9 cellular contexts compared by ENCODE assay signal in the genomic region with DNA sequence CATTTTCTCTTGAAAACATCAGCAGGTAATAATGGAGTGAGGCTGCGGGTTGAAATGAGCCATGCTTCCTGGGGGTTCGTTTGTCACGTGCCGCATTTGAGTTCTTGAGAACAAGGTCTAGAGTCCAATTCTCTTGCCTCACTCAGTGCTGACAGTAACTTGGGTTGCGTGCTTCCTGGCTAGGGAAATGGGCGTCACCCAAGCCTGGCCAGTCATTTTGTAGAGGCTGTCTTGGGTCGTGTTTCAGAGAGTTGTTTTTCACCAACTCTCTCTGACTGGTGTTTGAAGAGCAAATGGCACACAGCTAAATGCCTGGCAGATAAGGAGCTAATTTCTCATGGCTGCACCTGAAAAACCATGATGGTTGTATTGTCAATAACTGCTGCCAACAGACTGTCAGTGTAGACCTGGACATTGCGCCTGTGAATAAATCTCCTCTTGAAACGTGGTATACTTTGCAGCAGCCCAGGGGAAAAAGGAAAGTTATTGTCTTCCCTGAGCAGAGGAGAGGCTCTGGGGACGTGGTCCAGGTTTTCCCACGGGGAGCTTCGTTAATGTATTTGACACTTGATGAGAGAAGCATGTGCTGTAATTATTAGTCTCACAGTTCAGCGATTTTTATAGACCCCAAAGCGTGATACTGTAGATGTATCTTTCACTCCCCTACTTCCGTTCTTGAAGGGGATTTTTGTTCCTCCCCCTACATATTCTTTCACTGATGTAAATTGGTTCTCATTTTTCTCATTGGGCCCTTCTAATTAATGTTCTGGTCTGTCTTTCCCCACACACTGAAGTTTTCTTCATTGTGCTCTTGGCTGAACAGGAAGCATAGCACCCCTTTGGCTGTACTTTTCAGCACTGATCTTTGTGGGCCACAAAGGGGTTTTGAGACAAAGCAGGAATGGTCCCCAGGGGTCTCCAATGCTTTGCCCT.
DNase-seq lines count a peak whose midpoint lies in the region; ATAC-seq, FAIRE-seq and TF ChIP-seq lines count a peak whose summit lies in the region.
"Had no signal": no experiment of that assay in that cellular context is flagged by ENCODE, and none has a peak within 500 bp of the region (broad histone marks: within the 10 kb centered on the region; RNA-seq: fewer than 3 reads in every experiment).

No MANE protein-coding gene starts in this region.

- H3K27ac ChIP-seq in HepG2 (ENCODE audit: extremely low read length, insufficient read depth, low read length) = no peak overlapping the region

- in situ Hi-C loops in HepG2 (cut with HindIII; ENCODE audit: extremely low pct_ligation_motif_present, low pct_unique_long_range_greater_than_20kb) = no loop called here

- H4K20me1 ChIP-seq in HepG2 (ENCODE audit: insufficient read depth, low read length) = no peaks in the 10 kb centered on the region

- H3K4me2 ChIP-seq in HepG2 (ENCODE audit: low read depth, low read length) = no peak overlapping the region

- POLR2A ChIA-PET in HepG2 (lab: Yijun Ruan, JAX) = no interaction called here
- POLR2A ChIA-PET in activated CD4-positive, alpha-beta T cell treated with anti-CD3 and anti-CD28 coated beads, Interleukin-2, amount 10 ng/mL, durations not matched to agents 7 days and 5 days (lab: Charles Lee) = no interaction called here

- H2AFZ ChIP-seq in HepG2 (ENCODE audit: low read length) = no peak overlapping the region

- H3K36me3 ChIP-seq in HepG2 (replicated peaks in 1 of 2; ENCODE audit: control insufficient read depth in 1 of 2, insufficient read depth in 2 of 2, low read length in 2 of 2) = no peaks in the 10 kb centered on the region

- H3K9me3 ChIP-seq in HepG2 (ENCODE audit: low read length) = no peaks in the 10 kb centered on the region

- H3K36me3 Mint-ChIP-seq in brain = no peaks in the 10 kb centered on the region
- H3K36me3 Mint-ChIP-seq in HFFc6 (ENCODE audit: low read depth) = peaks cover 12% of the 10 kb centered on the region
- H3K36me3 Mint-ChIP-seq in activated CD4-positive, alpha-beta T cell treated with anti-CD3 and anti-CD28 coated beads, Interleukin-2, amount 10 ng/mL, durations not matched to agents 7 days and 5 days (ENCODE audit: low read depth) = no peaks in the 10 kb centered on the region
- H3K36me3 Mint-ChIP-seq in activated naive CD4-positive, alpha-beta T cell treated with anti-CD3 and anti-CD28 coated beads for 36 hours (ENCODE audit: low read depth) = no peaks in the 10 kb centered on the region

- CTCF ChIA-PET in HepG2 (lab: Yijun Ruan, JAX; ENCODE audit: low intra/inter-chr PET ratio, low total read pairs) = no interaction called here
- CTCF ChIA-PET in activated CD4-positive, alpha-beta T cell treated with anti-CD3 and anti-CD28 coated beads, Interleukin-2, amount 10 ng/mL, durations not matched to agents 7 days and 5 days (lab: Charles Lee) = no interaction called here
- CTCF ChIA-PET in activated naive CD4-positive, alpha-beta T cell treated with anti-CD3 and anti-CD28 coated beads for 36 hours (lab: Charles Lee) = interaction anchor here (0.6 kb wide), 1 partner anchor 193 kb away, joined by 3 read pairs; no protein-coding TSS in a partner anchor

- peaks cover 33% of the 10 kb centered on the region for H3K4me1 Mint-ChIP-seq in brain
- peaks cover 35% of the 10 kb centered on the region for H3K4me1 Mint-ChIP-seq in HFFc6 (ENCODE audit: low read depth)
- peaks cover 8% of the 10 kb centered on the region for H3K4me1 Mint-ChIP-seq in activated CD4-positive, alpha-beta T cell treated with anti-CD3 and anti-CD28 coated beads, Interleukin-2, amount 10 ng/mL, durations not matched to agents 7 days and 5 days
- no peaks in the 10 kb centered on the region for H3K4me1 Mint-ChIP-seq in activated naive CD4-positive, alpha-beta T cell treated with anti-CD3 and anti-CD28 coated beads for 36 hours (ENCODE audit: low read depth)

- peaks cover 11% of the 10 kb centered on the region for H3K4me1 ChIP-seq in HepG2 (ENCODE audit: insufficient read depth, low read length)

- intact Hi-C loops in HepG2 (cut with micrococcal nuclease; ENCODE audit: unreplicated experiment) = no loop called here
- intact Hi-C loops in activated naive CD4-positive, alpha-beta T cell treated with anti-CD3 and anti-CD28 coated beads for 36 hours (cut with micrococcal nuclease) = no loop called here

- TF ChIP-seq EP300 in Ishikawa (IDR thresholded peaks at IDR 0.05; ENCODE audit: borderline replicate concordance) (no peak), HepG2 (IDR thresholded peaks at IDR 0.05; ENCODE audit: low read depth in 2 of 2, low read length in 2 of 2) (no peak), HepG2 (CRISPR knock-in tag; IDR thresholded peaks at IDR 0.05; ENCODE audit: borderline replicate concordance) (no peak)

- no peak for TF ChIP-seq CTCF in brain (conservative IDR thresholded peaks at IDR 0.05)
- no peak for TF ChIP-seq CTCF in HepG2 (CRISPR knock-in tag; IDR thresholded peaks at IDR 0.05)
- no peak for TF ChIP-seq CTCF in HFFc6 (IDR thresholded peaks at IDR 0.05)

- peak; percentile 76 for DNase-seq in AG20443 (ENCODE audit: low spot score)
- peak; percentile 58 for DNase-seq in HepG2 (ENCODE audit: low spot score)
- DNase-seq in NCI-H82 treated with DMSO at 0.1 percent for 48 hours (lab: John Stamatoyannopoulos, UW; ENCODE audit: unreplicated experiment) = no peak
- no peak for DNase-seq in HFFc6
- DNase-seq in activated CD4-positive, alpha-beta T cell treated with anti-CD3 and anti-CD28 coated beads, Interleukin-2, amount 10 ng/mL, durations not matched to agents 7 days and 5 days = no peak
- DNase-seq in activated naive CD4-positive, alpha-beta T cell treated with anti-CD3 and anti-CD28 coated beads for 36 hours = no peak
- DNase-seq: activated T-cell treated with anti-CD3 and anti-CD28 coated beads, Interleukin-2, amount 50 U/mL, for 72 hours had no signal

- no peak for FAIRE-seq in HepG2 (lab: Jason Lieb, UNC)

- no peak overlapping the region for H3K9ac ChIP-seq in HepG2 (ENCODE audit: insufficient read depth, low read depth, low read length)

- TF ChIP-seq POLR2A in HepG2 (IDR thresholded peaks at IDR 0.05; ENCODE audit: insufficient read depth in 1 of 2, low read depth in 2 of 2, low read length in 2 of 2) = no peak

- 35% methylated on average over 12 of the region's 15 CpGs for WGBS in HepG2 (ENCODE audit: low lambda C conversion rate)

- TF ChIP-seq RAD21 in Ishikawa (IDR thresholded peaks at IDR 0.05; ENCODE audit: low read depth) (no peak), HepG2 (CRISPR knock-in tag; IDR thresholded peaks at IDR 0.05) (no peak)

- no peaks in the 10 kb centered on the region for H3K9me3 Mint-ChIP-seq in brain
- H3K9me3 Mint-ChIP-seq in HFFc6 = no peaks in the 10 kb centered on the region
- H3K9me3 Mint-ChIP-seq in activated CD4-positive, alpha-beta T cell treated with anti-CD3 and anti-CD28 coated beads, Interleukin-2, amount 10 ng/mL, durations not matched to agents 7 days and 5 days = no peaks in the 10 kb centered on the region
- no peaks in the 10 kb centered on the region for H3K9me3 Mint-ChIP-seq in activated naive CD4-positive, alpha-beta T cell treated with anti-CD3 and anti-CD28 coated beads for 36 hours
- H3K9me3 Mint-ChIP-seq: activated T-cell treated with anti-CD3 and anti-CD28 coated beads, Interleukin-2, amount 50 U/mL, for 72 hours had no signal

- no peak overlapping the region for H3K4me3 ChIP-seq in HepG2 (replicated peaks in 1 of 3; ENCODE audit: insufficient read depth in 1 of 3, low read depth in 2 of 3, low read length in 3 of 3)

- H3K27ac Mint-ChIP-seq in brain = peak overlapping the region in 4 of 5 experiments; percentile 55 to 80 (median 71)
- no peak overlapping the region for H3K27ac Mint-ChIP-seq in HFFc6
- no peak overlapping the region for H3K27ac Mint-ChIP-seq in activated CD4-positive, alpha-beta T cell treated with anti-CD3 and anti-CD28 coated beads, Interleukin-2, amount 10 ng/mL, durations not matched to agents 7 days and 5 days
- no peak overlapping the region for H3K27ac Mint-ChIP-seq in activated naive CD4-positive, alpha-beta T cell treated with anti-CD3 and anti-CD28 coated beads for 36 hours
- H3K27ac Mint-ChIP-seq: activated T-cell treated with anti-CD3 and anti-CD28 coated beads, Interleukin-2, amount 50 U/mL, for 72 hours had no signal

- no peaks in the 10 kb centered on the region for H3K79me2 ChIP-seq in HepG2 (ENCODE audit: insufficient read depth, low read length)

- H3K4me3 Mint-ChIP-seq in brain (peak overlapping the region in 4 of 5 experiments; percentile 30 to 67 (median 32)), HFFc6 (no peak overlapping the region)
- H3K4me3 Mint-ChIP-seq in activated CD4-positive, alpha-beta T cell treated with anti-CD3 and anti-CD28 coated beads, Interleukin-2, amount 10 ng/mL, durations not matched to agents 7 days and 5 days = no peak overlapping the region
- no peak overlapping the region for H3K4me3 Mint-ChIP-seq in activated naive CD4-positive, alpha-beta T cell treated with anti-CD3 and anti-CD28 coated beads for 36 hours
- H3K4me3 Mint-ChIP-seq: activated T-cell treated with anti-CD3 and anti-CD28 coated beads, Interleukin-2, amount 50 U/mL, for 72 hours had no signal

- ATAC-seq in HepG2 = peak; percentile 84
- ATAC-seq: activated T-cell treated with anti-CD3 and anti-CD28 coated beads, Interleukin-2, amount 50 U/mL, for 72 hours had no signal

- no TSS peak for BruUV-seq in HepG2 (replicated peaks; lab: Mats Ljungman, UMichigan)

- peaks cover 0 to 3% of the 10 kb centered on the region in 2 experiments; a peak in 1 of 5 replicates for H3K27me3 ChIP-seq in HepG2 (ENCODE audit: control insufficient read depth in 1 of 2, insufficient read depth in 2 of 2, low read length in 2 of 2)

- H3K27me3 Mint-ChIP-seq in brain (no peaks in the 10 kb centered on the region), HFFc6 (ENCODE audit: insufficient read depth) (peaks cover 3% of the 10 kb centered on the region; the same call in 1 of the 2 replicates)
- H3K27me3 Mint-ChIP-seq in activated CD4-positive, alpha-beta T cell treated with anti-CD3 and anti-CD28 coated beads, Interleukin-2, amount 10 ng/mL, durations not matched to agents 7 days and 5 days = peaks cover 10% of the 10 kb centered on the region
- peaks cover 4% of the 10 kb centered on the region for H3K27me3 Mint-ChIP-seq in activated naive CD4-positive, alpha-beta T cell treated with anti-CD3 and anti-CD28 coated beads for 36 hours (ENCODE audit: low read depth)

TF ChIP-seq in Ishikawa, 13 proteins besides CTCF, POLR2A, EP300 and RAD21 (continues in another document):
- no peak for TF ChIP-seq CEBPB (IDR thresholded peaks at IDR 0.05)
- TF ChIP-seq NFIC (IDR thresholded peaks at IDR 0.05) = no peak

TF ChIP-seq in HepG2, 621 proteins besides CTCF, POLR2A, EP300 and RAD21 (continues in another document):
- TF ChIP-seq, protein P1, sequence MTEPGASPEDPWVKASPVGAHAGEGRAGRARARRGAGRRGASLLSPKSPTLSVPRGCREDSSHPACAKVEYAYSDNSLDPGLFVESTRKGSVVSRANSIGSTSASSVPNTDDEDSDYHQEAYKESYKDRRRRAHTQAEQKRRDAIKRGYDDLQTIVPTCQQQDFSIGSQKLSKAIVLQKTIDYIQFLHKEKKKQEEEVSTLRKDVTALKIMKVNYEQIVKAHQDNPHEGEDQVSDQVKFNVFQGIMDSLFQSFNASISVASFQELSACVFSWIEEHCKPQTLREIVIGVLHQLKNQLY (CRISPR knock-in tag; IDR thresholded peaks at IDR 0.05) = peak; percentile 77
- TF ChIP-seq ELF1 (CRISPR knock-in tag; IDR thresholded peaks at IDR 0.05) (0 out of 2 replicates have a peak, but pooled peaks have one; percentile 55), ZNF703 (CRISPR knock-in tag; IDR thresholded peaks at IDR 0.05; ENCODE audit: borderline replicate concordance) (no peak)

Comparison
In these comparisons a context has a peak if more than half of its experiments do, and no peak if none do; other contexts are left out.
1. DNase-seq: peak in AG20443 (single experiment) and HepG2 (single experiment); none in NCI-H82 treated with DMSO at 0.1 percent for 48 hours (single experiment), HFFc6 (single experiment), activated CD4-positive, alpha-beta T cell treated with anti-CD3 and anti-CD28 coated beads, Interleukin-2, amount 10 ng/mL, durations not matched to agents 7 days and 5 days (single experiment) and activated naive CD4-positive, alpha-beta T cell treated with anti-CD3 and anti-CD28 coated beads for 36 hours (single experiment).
2. H3K27ac Mint-ChIP-seq: peak in brain (4 of 5); none in HFFc6 (single experiment), activated CD4-positive, alpha-beta T cell treated with anti-CD3 and anti-CD28 coated beads, Interleukin-2, amount 10 ng/mL, durations not matched to agents 7 days and 5 days (single experiment) and activated naive CD4-positive, alpha-beta T cell treated with anti-CD3 and anti-CD28 coated beads for 36 hours (single experiment).
3. H3K4me3 Mint-ChIP-seq: peak in brain (4 of 5); none in HFFc6 (single experiment), activated CD4-positive, alpha-beta T cell treated with anti-CD3 and anti-CD28 coated beads, Interleukin-2, amount 10 ng/mL, durations not matched to agents 7 days and 5 days (single experiment) and activated naive CD4-positive, alpha-beta T cell treated with anti-CD3 and anti-CD28 coated beads for 36 hours (single experiment).